31 cellular contexts compared by ENCODE assay signal in genomic region chr12:47178014-47178413, GRCh38.
"Had no signal": no experiment of that assay in that cellular context is flagged by ENCODE, and none has a peak within 500 bp of the region (broad histone marks: within the 10 kb centered on the region; RNA-seq: fewer than 3 reads in every experiment).

No MANE protein-coding gene starts in this region.

- H3K27me3 ChIP-seq: ascending aorta, breast epithelium, cardiac muscle cell, dorsolateral prefrontal cortex, esophagus muscularis mucosa, foreskin keratinocyte, gastrocnemius medialis, heart left ventricle had no signal

- H3K9me3 ChIP-seq: ascending aorta, breast epithelium, esophagus muscularis mucosa, gastrocnemius medialis, heart left ventricle had no signal

- ATAC-seq: activated CD4-positive, CD25-positive, alpha-beta regulatory T cell treated with anti-CD3 and anti-CD28 coated beads, Interleukin-2, amount 50 U/mL, for 24 hours; activated T-cell treated with anti-CD3 and anti-CD28 coated beads, Interleukin-2, amount 50 U/mL, for 72 hours; foreskin keratinocyte; gastrocnemius medialis; heart left ventricle; T-helper 17 cell had no signal

- H3K27ac Mint-ChIP-seq: activated B cell treated with CpG ODN at 0.5 μM for 24 hours; activated CD4-positive, alpha-beta memory T cell treated with anti-CD3 and anti-CD28 coated beads, Interleukin-2, amount 10 ng/mL, durations not matched to agents 7 days and 5 days; activated T-cell treated with anti-CD3 and anti-CD28 coated beads, Interleukin-2, amount 50 U/mL, for 24 hours; activated T-cell treated with anti-CD3 and anti-CD28 coated beads, Interleukin-2, amount 50 U/mL, for 72 hours; brain; dendritic cell treated with granulocyte-macrophage colony-stimulating factor and Interleukin-4, amounts not matched to agents 40 ng/mL and 50 ng/mL, for 4 days; T-helper 17 cell; T-helper 2 cell treated with Interferon-gamma antibody and Interleukin-4, amounts not matched to agents 5 μg/mL and 100 μg/mL, for 36 hours had no signal

- H3K36me3 ChIP-seq: breast epithelium, cardiac muscle cell, gastrocnemius medialis, WERI-Rb-1 had no signal

- H3K27me3 Mint-ChIP-seq: activated B cell treated with CpG ODN at 0.5 μM for 24 hours; activated CD4-positive, alpha-beta memory T cell treated with anti-CD3 and anti-CD28 coated beads, Interleukin-2, amount 10 ng/mL, durations not matched to agents 7 days and 5 days; activated T-cell treated with anti-CD3 and anti-CD28 coated beads, Interleukin-2, amount 50 U/mL, for 24 hours; dendritic cell treated with granulocyte-macrophage colony-stimulating factor and Interleukin-4, amounts not matched to agents 40 ng/mL and 50 ng/mL, for 4 days; T-helper 17 cell had no signal

- H3K4me1 ChIP-seq: ascending aorta, breast epithelium, esophagus muscularis mucosa, foreskin keratinocyte, gastrocnemius medialis, heart left ventricle had no signal

- H3K4me3 ChIP-seq: ascending aorta, breast epithelium, cardiac muscle cell, coronary artery, dorsolateral prefrontal cortex, esophagus muscularis mucosa, gastrocnemius medialis, heart left ventricle had no signal

- H3K4me3 Mint-ChIP-seq: activated B cell treated with CpG ODN at 0.5 μM for 24 hours; activated CD4-positive, alpha-beta memory T cell treated with anti-CD3 and anti-CD28 coated beads, Interleukin-2, amount 10 ng/mL, durations not matched to agents 7 days and 5 days; activated T-cell treated with anti-CD3 and anti-CD28 coated beads, Interleukin-2, amount 50 U/mL, for 24 hours; activated T-cell treated with anti-CD3 and anti-CD28 coated beads, Interleukin-2, amount 50 U/mL, for 72 hours; brain; dendritic cell treated with granulocyte-macrophage colony-stimulating factor and Interleukin-4, amounts not matched to agents 40 ng/mL and 50 ng/mL, for 4 days; T-helper 17 cell; T-helper 2 cell treated with Interferon-gamma antibody and Interleukin-4, amounts not matched to agents 5 μg/mL and 100 μg/mL, for 36 hours had no signal

- H3K9me3 Mint-ChIP-seq: activated B cell treated with CpG ODN at 0.5 μM for 24 hours; activated CD4-positive, alpha-beta memory T cell treated with anti-CD3 and anti-CD28 coated beads, Interleukin-2, amount 10 ng/mL, durations not matched to agents 7 days and 5 days; activated T-cell treated with anti-CD3 and anti-CD28 coated beads, Interleukin-2, amount 50 U/mL, for 24 hours; brain; dendritic cell treated with granulocyte-macrophage colony-stimulating factor and Interleukin-4, amounts not matched to agents 40 ng/mL and 50 ng/mL, for 4 days; T-helper 2 cell treated with Interferon-gamma antibody and Interleukin-4, amounts not matched to agents 5 μg/mL and 100 μg/mL, for 36 hours had no signal

- H3K27ac ChIP-seq: ascending aorta, breast epithelium, cardiac muscle cell, coronary artery, dorsolateral prefrontal cortex, esophagus muscularis mucosa, foreskin keratinocyte, gastrocnemius medialis, heart left ventricle, WERI-Rb-1 had no signal

- H3K36me3 Mint-ChIP-seq: brain had no signal

- H3K4me1 Mint-ChIP-seq: activated CD4-positive, alpha-beta memory T cell treated with anti-CD3 and anti-CD28 coated beads, Interleukin-2, amount 10 ng/mL, durations not matched to agents 7 days and 5 days; brain had no signal

- DNase-seq: activated B cell treated with CpG ODN at 0.5 μM for 24 hours; activated CD4-positive, alpha-beta memory T cell treated with anti-CD3 and anti-CD28 coated beads, Interleukin-2, amount 10 ng/mL, durations not matched to agents 7 days and 5 days; activated CD4-positive, alpha-beta T cell treated with anti-CD3 and anti-CD28 coated beads for 48 hours; activated CD8-positive, alpha-beta memory T cell treated with anti-CD3 and anti-CD28 coated beads, Interleukin-2, amount 50 U/mL, for 48 hours; activated gamma-delta T cell; activated naive CD4-positive, alpha-beta T cell treated with anti-CD3 and anti-CD28 coated beads, Interleukin-2, amount 50 U/mL, for 16 hours; activated naive CD4-positive, alpha-beta T cell treated with Interleukin-2 at 50 U/mL for 16 hours; activated T-cell treated with anti-CD3 and anti-CD28 coated beads for 4 hours; activated T-cell treated with anti-CD3 and anti-CD28 coated beads, Interleukin-2, amount 50 U/mL, for 24 hours; activated T-cell treated with anti-CD3 and anti-CD28 coated beads, Interleukin-2, amount 50 U/mL, for 72 hours; central memory CD4-positive, alpha-beta T cell; dorsolateral prefrontal cortex; effector memory CD4-positive, alpha-beta T cell; erythroblast; foreskin keratinocyte; gastrocnemius medialis; glutamatergic neuron; heart left ventricle; T-helper 1 cell; T-helper 17 cell; T1000; WERI-Rb-1 had no signal
